In genomic region chr9:99127372-99128132, GRCh38 we compare ENCODE assay signal across 12 cellular contexts. TPM values are rescaled to one million over a fixed set of nuclear protein-coding genes. Genes with fewer than 3 reads are reported as not detected.
DNase-seq lines count a peak whose midpoint lies in the region; ATAC-seq and TF ChIP-seq lines count a peak whose summit lies in the region.
"Had no signal": no experiment of that assay in that cellular context is flagged by ENCODE, and none has a peak within 500 bp of the region (broad histone marks: within the 10 kb centered on the region; RNA-seq: fewer than 3 reads in every experiment).

No MANE protein-coding gene starts in this region.

- no peak for TF ChIP-seq CTCF in natural killer cell (IDR thresholded peaks at IDR 0.05)
- no peak for TF ChIP-seq CTCF in colonic mucosa (IDR thresholded peaks at IDR 0.05)

- no peaks in the 10 kb centered on the region for H3K36me3 ChIP-seq in colonic mucosa

- no peak overlapping the region for H3K4me3 ChIP-seq in colonic mucosa
- H3K4me3 ChIP-seq: esophagus muscularis mucosa, upper lobe of right lung had no signal

- intact Hi-C loops in natural killer cell (cut with micrococcal nuclease) (no loop called here), colonic mucosa (cut with DNase I) (no loop called here)

- H3K4me1 ChIP-seq in colonic mucosa, result no peaks in the 10 kb centered on the region

- no peaks in the 10 kb centered on the region for H3K27me3 Mint-ChIP-seq in activated naive CD8-positive, alpha-beta T cell treated with anti-CD3 and anti-CD28 coated beads, Interleukin-2, amount 50 U/mL, for 24 hours
- no peaks in the 10 kb centered on the region for H3K27me3 Mint-ChIP-seq in natural killer cell (ENCODE audit: low read depth in 2 of 2)
- H3K27me3 Mint-ChIP-seq: memory B cell had no signal

- H3K9me3 Mint-ChIP-seq in activated naive CD8-positive, alpha-beta T cell treated with anti-CD3 and anti-CD28 coated beads, Interleukin-2, amount 50 U/mL, for 24 hours, result peaks cover 14% of the 10 kb centered on the region
- H3K9me3 Mint-ChIP-seq in natural killer cell, result no peaks in the 10 kb centered on the region
- H3K9me3 Mint-ChIP-seq: memory B cell had no signal

- H3K4me1 Mint-ChIP-seq in activated naive CD8-positive, alpha-beta T cell treated with anti-CD3 and anti-CD28 coated beads, Interleukin-2, amount 50 U/mL, for 24 hours, result peaks cover 78% of the 10 kb centered on the region
- H3K4me1 Mint-ChIP-seq in natural killer cell, result peaks cover 91 to 93% of the 10 kb centered on the region in 2 donors

- no peaks in the 10 kb centered on the region for H3K9me3 ChIP-seq in colonic mucosa
- H3K9me3 ChIP-seq: esophagus muscularis mucosa, upper lobe of right lung had no signal

- H3K27me3 ChIP-seq in colonic mucosa, result no peaks in the 10 kb centered on the region
- H3K27me3 ChIP-seq: esophagus muscularis mucosa, upper lobe of right lung had no signal

- no peak overlapping the region for H3K9ac ChIP-seq in colonic mucosa (ENCODE audit: low read depth in 2 of 2, low read length in 2 of 2)

- H3K4me3 Mint-ChIP-seq in activated naive CD8-positive, alpha-beta T cell treated with anti-CD3 and anti-CD28 coated beads, Interleukin-2, amount 50 U/mL, for 24 hours, result no peak overlapping the region
- H3K4me3 Mint-ChIP-seq in natural killer cell, result peak overlapping the region; percentile 25
- H3K4me3 Mint-ChIP-seq: memory B cell had no signal

- ATAC-seq in GM18498 (IDR thresholded peaks at IDR 0.05; ENCODE audit: unreplicated experiment), result peak; percentile 39
- peak; percentile 29 for ATAC-seq in HG02759 (IDR thresholded peaks at IDR 0.05; ENCODE audit: unreplicated experiment)
- peak; percentile 68 for ATAC-seq in activated naive CD8-positive, alpha-beta T cell treated with anti-CD3 and anti-CD28 coated beads, Interleukin-2, amount 50 U/mL, for 24 hours
- peak in 2 of 3 donors; percentile 12 to 29 for ATAC-seq in natural killer cell
- ATAC-seq: upper lobe of right lung had no signal

- H3K27ac Mint-ChIP-seq in activated naive CD8-positive, alpha-beta T cell treated with anti-CD3 and anti-CD28 coated beads, Interleukin-2, amount 50 U/mL, for 24 hours, result peak overlapping the region; percentile 72
- H3K27ac Mint-ChIP-seq in natural killer cell, result peak overlapping the region; percentile 68 to 69
- H3K27ac Mint-ChIP-seq: memory B cell had no signal

- DNase-seq in activated naive CD8-positive, alpha-beta T cell treated with anti-CD3 and anti-CD28 coated beads, Interleukin-2, amount 50 U/mL, for 24 hours, result no peak
- no peak for DNase-seq in natural killer cell
- DNase-seq in COLO668 (lab: John Stamatoyannopoulos, UW; ENCODE audit: unreplicated experiment), result no peak
- DNase-seq in middle frontal gyrus (ENCODE audit: extremely low spot score, low spot score), result no peak
- DNase-seq in colonic mucosa, result no peak
- no peak for DNase-seq in activated CD4-positive, alpha-beta T cell treated with anti-CD3 and anti-CD28 coated beads, Interleukin-2, amount 50 U/mL, for 1 hour
- DNase-seq: activated CD8-positive, alpha-beta memory T cell treated with anti-CD3 and anti-CD28 coated beads, Interleukin-2, amount 50 U/mL, for 4 hours; upper lobe of right lung had no signal

- H3K27ac ChIP-seq in colonic mucosa, result no peak overlapping the region
- H3K27ac ChIP-seq: esophagus muscularis mucosa, upper lobe of right lung had no signal

- H3K36me3 Mint-ChIP-seq in activated naive CD8-positive, alpha-beta T cell treated with anti-CD3 and anti-CD28 coated beads, Interleukin-2, amount 50 U/mL, for 24 hours (ENCODE audit: low read depth), result peaks cover 20% of the 10 kb centered on the region
- peaks cover 8% of the 10 kb centered on the region for H3K36me3 Mint-ChIP-seq in natural killer cell

RNA-seq across cellular contexts. Expression of gene TGFBR1, which starts 22.6 kb away (rescaled TPM):
- total RNA-seq in natural killer cell (100 to 1,000 TPM in 2 of 3 donors, 10 to 100 TPM in 1; 78.0 to 120 (median 113) TPM), colonic mucosa (10 to 100 TPM; 19.0 to 48.7 TPM)
